ENCODE assay signal across 21 cellular contexts in the genomic region with DNA sequence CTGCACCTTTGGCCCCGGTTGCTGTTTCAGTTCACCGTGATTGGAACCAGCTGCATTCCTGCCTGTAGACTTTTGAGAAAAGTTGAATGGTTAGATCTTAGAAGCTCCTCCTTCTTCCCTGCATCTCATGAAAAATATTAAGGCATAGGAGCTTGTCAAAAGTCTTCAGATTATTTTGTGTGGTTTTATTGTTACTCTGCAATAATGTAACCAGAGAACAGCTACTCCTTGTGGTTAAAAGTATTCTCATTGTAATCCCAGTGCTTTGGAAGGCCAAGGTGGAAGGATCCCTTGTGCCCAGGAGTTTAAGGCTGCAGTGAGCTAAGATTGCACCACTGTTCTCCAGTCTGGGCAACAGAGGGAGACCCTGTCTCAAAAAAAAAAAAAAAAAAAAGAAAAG. TPM values are rescaled to one million over a fixed set of nuclear protein-coding genes. Genes with fewer than 3 reads are reported as not detected.
DNase-seq lines count a peak whose midpoint lies in the region; TF ChIP-seq lines count a peak whose summit lies in the region.
"Had no signal": no experiment of that assay in that cellular context is flagged by ENCODE, and none has a peak within 500 bp of the region (broad histone marks: within the 10 kb centered on the region; RNA-seq: fewer than 3 reads in every experiment).

No MANE protein-coding gene starts in this region.

- H2AFZ ChIP-seq in mammary epithelial cell (ENCODE audit: low read depth, low read length) = no peak overlapping the region

- H3K27me3 Mint-ChIP-seq in MCF 10A (ENCODE audit: insufficient read depth, unreplicated experiment) (no peaks in the 10 kb centered on the region), type B pancreatic cell (no peaks in the 10 kb centered on the region)

- H3K36me3 Mint-ChIP-seq in MCF 10A (ENCODE audit: insufficient read depth, unreplicated experiment) (no peaks in the 10 kb centered on the region), type B pancreatic cell (no peaks in the 10 kb centered on the region)
- H3K36me3 Mint-ChIP-seq: CD4-positive, CD25-positive, alpha-beta regulatory T cell had no signal

- H3K4me1 ChIP-seq in mammary epithelial cell (ENCODE audit: insufficient read depth, low read length) = peaks cover 19% of the 10 kb centered on the region
- H3K4me1 ChIP-seq in stomach = peaks cover 13 to 29% (median 24%) of the 10 kb centered on the region in 4 donors

- in situ Hi-C loops in mammary epithelial cell (cut with MboI; ENCODE audit: low sequenced_read_pairs in 2 of 2) = loop anchor here in 1 of 2 donors (10.0 kb wide), 1 partner anchor 179 kb away; no protein-coding TSS in a partner anchor

- no peaks in the 10 kb centered on the region for H3K9me3 Mint-ChIP-seq in MCF 10A (ENCODE audit: unreplicated experiment)
- H3K9me3 Mint-ChIP-seq in type B pancreatic cell = no peaks in the 10 kb centered on the region
- H3K9me3 Mint-ChIP-seq: activated CD4-positive, alpha-beta memory T cell treated with anti-CD3 and anti-CD28 coated beads, Interleukin-2, amount 10 ng/mL, durations not matched to agents 7 days and 5 days; activated naive CD4-positive, alpha-beta T cell treated with anti-CD3 and anti-CD28 coated beads, Interleukin-2, amount 50 U/mL, for 72 hours; CD4-positive, CD25-positive, alpha-beta regulatory T cell; stimulated activated naive CD8-positive, alpha-beta T cell treated with anti-CD3 and anti-CD28 coated beads, Interleukin-15, Interleukin-2, amounts not matched to agents 100 ng/mL and 50 ng/mL, for 24 hours had no signal

- BruUV-seq in mammary epithelial cell (replicated peaks; lab: Mats Ljungman, UMichigan) = no TSS peak
- no TSS peak for BruUV-seq in MCF 10A (replicated peaks; lab: Mats Ljungman, UMichigan)

- no peaks in the 10 kb centered on the region for H4K20me1 ChIP-seq in mammary epithelial cell (ENCODE audit: insufficient read depth, low read length)

- H3K4me1 Mint-ChIP-seq in MCF 10A (ENCODE audit: insufficient read depth, unreplicated experiment) = peaks cover 9% of the 10 kb centered on the region
- H3K4me1 Mint-ChIP-seq in type B pancreatic cell (ENCODE audit: unreplicated experiment) = peaks cover 32% of the 10 kb centered on the region

- H3K4me3 ChIP-seq in mammary epithelial cell (replicated peaks in 1 of 3; ENCODE audit: insufficient read depth in 1 of 3, low read depth in 2 of 3, low read length in 3 of 3) = no peak overlapping the region
- H3K4me3 ChIP-seq in fibroblast of the aortic adventitia (ENCODE audit: low read depth, low read length) = no peak overlapping the region
- no peak overlapping the region for H3K4me3 ChIP-seq in stomach
- H3K4me3 ChIP-seq: heart left ventricle, upper lobe of right lung had no signal

- intact Hi-C loops in mammary epithelial cell (cut with micrococcal nuclease) (no loop called here), MCF 10A (cut with micrococcal nuclease) (no loop called here), stomach (cut with DNase I; ENCODE audit: low total_unique reads) (no loop called here)

- no peak for TF ChIP-seq EP300 in stomach (IDR thresholded peaks at IDR 0.05)

- H3K9ac ChIP-seq in mammary epithelial cell (ENCODE audit: insufficient read depth, low read length) = no peak overlapping the region

- WGBS in mammary epithelial cell (ENCODE audit: low coverage, missing lambda C conversion rate) = 82% methylated on average over 2 of the region's 2 CpGs
- 43 to 63% (median 58%) methylated on average over 2 of the region's 2 CpGs for WGBS in stomach, 5 donors

- H3K36me3 ChIP-seq in mammary epithelial cell (ENCODE audit: insufficient read depth, low read length) (no peaks in the 10 kb centered on the region), stomach (peaks cover 0 to 11% (median 4%) of the 10 kb centered on the region in 4 donors)
- H3K36me3 ChIP-seq: upper lobe of right lung had no signal

- TF ChIP-seq POLR2A in stomach (IDR thresholded peaks at IDR 0.05) = no peak

- H3K4me3 Mint-ChIP-seq in MCF 10A (ENCODE audit: unreplicated experiment) = no peak overlapping the region
- H3K4me3 Mint-ChIP-seq in type B pancreatic cell = peak overlapping the region; percentile 7
- H3K4me3 Mint-ChIP-seq: activated CD4-positive, alpha-beta memory T cell treated with anti-CD3 and anti-CD28 coated beads, Interleukin-2, amount 10 ng/mL, durations not matched to agents 7 days and 5 days; CD4-positive, CD25-positive, alpha-beta regulatory T cell; stimulated activated naive CD8-positive, alpha-beta T cell treated with anti-CD3 and anti-CD28 coated beads, Interleukin-15, Interleukin-2, amounts not matched to agents 100 ng/mL and 50 ng/mL, for 24 hours had no signal

- H3K79me2 ChIP-seq in mammary epithelial cell (ENCODE audit: insufficient read depth, low read length) = no peaks in the 10 kb centered on the region

- H3K27ac Mint-ChIP-seq in MCF 10A (ENCODE audit: low read depth, unreplicated experiment) (no peak overlapping the region), type B pancreatic cell (peak overlapping the region; percentile 72)
- H3K27ac Mint-ChIP-seq: activated CD4-positive, alpha-beta memory T cell treated with anti-CD3 and anti-CD28 coated beads, Interleukin-2, amount 10 ng/mL, durations not matched to agents 7 days and 5 days; activated naive CD4-positive, alpha-beta T cell treated with anti-CD3 and anti-CD28 coated beads, Interleukin-2, amount 50 U/mL, for 72 hours; CD4-positive, CD25-positive, alpha-beta regulatory T cell; stimulated activated naive CD8-positive, alpha-beta T cell treated with anti-CD3 and anti-CD28 coated beads, Interleukin-15, Interleukin-2, amounts not matched to agents 100 ng/mL and 50 ng/mL, for 24 hours had no signal

- dilution Hi-C loops in mammary epithelial cell (cut with HindIII; ENCODE audit: low sequenced_read_pairs) = loop anchor here (5.0 to 10.0 kb wide), 3 partner anchors 36 to 406 kb away; no protein-coding TSS in a partner anchor

- POLR2A ChIA-PET in MCF 10A (lab: Yijun Ruan, JAX) = no interaction called here

- peaks cover 2% of the 10 kb centered on the region for H3K27me3 ChIP-seq in mammary epithelial cell (ENCODE audit: insufficient read depth, low read length)
- no peaks in the 10 kb centered on the region for H3K27me3 ChIP-seq in stomach
- H3K27me3 ChIP-seq: upper lobe of right lung had no signal

- H3K4me2 ChIP-seq in mammary epithelial cell (ENCODE audit: insufficient read depth, low read depth, low read length) = no peak overlapping the region

- CTCF ChIA-PET in mammary epithelial cell (lab: Charles Lee; ENCODE audit: low non-redundant PET) = interaction anchor here (0.5 to 0.7 kb wide), 2 partner anchors 221 to 535 kb away, joined by 3 to 21 read pairs; no protein-coding TSS in a partner anchor
- CTCF ChIA-PET in MCF 10A (lab: Yijun Ruan, JAX) = interaction anchor here (0.5 to 0.8 kb wide), 2 partner anchors 149 to 867 kb away, joined by 3 read pairs; no protein-coding TSS in a partner anchor

- DNase-seq in mammary epithelial cell = peak; percentile 9
- DNase-seq in MCF 10A (ENCODE audit: unreplicated experiment) = no peak
- peak; percentile 19 for DNase-seq in astrocyte of the hippocampus (ENCODE audit: low read depth, low spot score)
- DNase-seq in fibroblast of the aortic adventitia (ENCODE audit: low read depth) = peak; percentile 61
- DNase-seq in type B pancreatic cell (ENCODE audit: extremely low spot score, unreplicated experiment) = no peak
- no peak for DNase-seq in DMS 273 treated with DMSO at 0.1 percent for 48 hours (lab: John Stamatoyannopoulos, UW)
- no peak for DNase-seq in stomach
- DNase-seq in iPS-NIHi7 (ENCODE audit: extremely low spot score) = no peak
- DNase-seq: activated CD4-positive, alpha-beta memory T cell treated with anti-CD3 and anti-CD28 coated beads, Interleukin-2, amount 10 ng/mL, durations not matched to agents 7 days and 5 days; activated T-cell treated with anti-CD3 and anti-CD28 coated beads, Interleukin-2, amount 50 U/mL, for 48 hours; CD4-positive, CD25-positive, alpha-beta regulatory T cell; DMS79; midbrain; NCI-H1694 treated with DMSO at 0.1 percent for 48 hours; NCI-H446; NK-92 treated with Interleukin-12 subunit alpha and Interleukin-12 subunit beta, amount 100 ng/mL, for 24 hours; WERI-Rb-1 had no signal

- H3K9me3 ChIP-seq in mammary epithelial cell (replicated peaks; ENCODE audit: insufficient read depth, low read length) = no peaks in the 10 kb centered on the region
- H3K9me3 ChIP-seq in stomach = no peaks in the 10 kb centered on the region
- H3K9me3 ChIP-seq: heart left ventricle, upper lobe of right lung had no signal

- no peak overlapping the region for H3K27ac ChIP-seq in mammary epithelial cell (ENCODE audit: insufficient read depth, low read depth, low read length)
- no peak overlapping the region for H3K27ac ChIP-seq in stomach
- H3K27ac ChIP-seq: heart left ventricle, upper lobe of right lung, WERI-Rb-1 had no signal

- TF ChIP-seq CTCF in mammary epithelial cell (conservative IDR thresholded peaks at IDR 0.05 in 1 of 2, IDR thresholded peaks at IDR 0.05 in 1 of 2; ENCODE audit: extremely low read depth in 1 of 2, insufficient read depth in 1 of 2, low read depth in 1 of 2, low read length in 2 of 2) (peak in 1 of 2 donors; percentile 31), MCF 10A (IDR thresholded peaks at IDR 0.05; ENCODE audit: unreplicated experiment) (no peak), fibroblast of the aortic adventitia (IDR thresholded peaks at IDR 0.05; ENCODE audit: insufficient read depth, low read length) (peak; percentile 48), type B pancreatic cell (conservative IDR thresholded peaks at IDR 0.05) (peak; percentile 41), stomach (IDR thresholded peaks at IDR 0.05) (no peak)

RNA-seq across cellular contexts. Expression of gene SLC2A8, which starts 3.3 kb away (rescaled TPM):
- total RNA-seq in mammary epithelial cell (10 to 100 TPM in 1 of 2 donors, 1 to 10 TPM in 1; 8.0 to 17.1 TPM), MCF 10A (2022) (13.7 and 14.0 TPM in 2 replicates), fibroblast of the aortic adventitia (ENCODE audit: low replicate concordance) (5.5 TPM in 1 of 2 replicates, not detected in the other), type B pancreatic cell (ENCODE audit: low replicate concordance) (40.2 and 53.1 TPM in 2 replicates), stomach (10 to 100 TPM in 4 of 5 donors, 1 to 10 TPM in 1; 4.7 to 36.2 (median 22.0) TPM)
- polyA plus RNA-seq in mammary epithelial cell (9.6 TPM), stomach (10 to 100 TPM; 10.1 to 15.3 (median 12.9) TPM)
- 0.52 TPM for polyA minus RNA-seq in mammary epithelial cell

RNA-seq across cellular contexts. Expression of gene ZNF79, which starts 30.5 kb away (rescaled TPM):
- 10 to 100 TPM; 10.5 to 16.8 TPM for total RNA-seq in mammary epithelial cell
- polyA plus RNA-seq in mammary epithelial cell = 6.3 TPM
- 15.7 TPM for polyA minus RNA-seq in mammary epithelial cell
- 7.9 and 9.3 TPM in 2 replicates for total RNA-seq in MCF 10A (2022)
- 10.2 and 21.0 TPM in 2 replicates for total RNA-seq in fibroblast of the aortic adventitia (ENCODE audit: low replicate concordance)
- 14.1 and 18.7 TPM in 2 replicates for total RNA-seq in type B pancreatic cell (ENCODE audit: low replicate concordance)
- total RNA-seq in stomach = 10 to 100 TPM in 2 of 5 donors, 1 to 10 TPM in 3; 5.1 to 39.1 (median 6.2) TPM
- 1 to 10 TPM; 1.9 to 3.8 (median 2.7) TPM for polyA plus RNA-seq in stomach

RNA-seq across cellular contexts. Expression of gene RPL12, which starts 57.5 kb away (rescaled TPM):
- total RNA-seq in mammary epithelial cell (1,000 to 10,000 TPM; 1,316 to 1,441 TPM), MCF 10A (2022) (3,086 and 3,252 TPM in 2 replicates), fibroblast of the aortic adventitia (ENCODE audit: low replicate concordance) (511 and 2,619 TPM in 2 replicates), type B pancreatic cell (ENCODE audit: low replicate concordance) (1,238 and 1,343 TPM in 2 replicates), stomach (1,000 to 10,000 TPM in 4 of 5 donors, 100 to 1,000 TPM in 1; 187 to 1,693 (median 1,211) TPM)
- polyA plus RNA-seq in mammary epithelial cell (2,249 TPM), stomach (1,000 to 10,000 TPM; 3,146 to 4,806 (median 4,080) TPM)
- polyA minus RNA-seq in mammary epithelial cell = 561 TPM

RNA-seq across cellular contexts. Expression of gene LRSAM1, which starts 57.6 kb away (rescaled TPM):
- total RNA-seq in mammary epithelial cell = 10 to 100 TPM; 15.5 to 20.6 TPM
- 9.1 TPM for polyA plus RNA-seq in mammary epithelial cell
- polyA minus RNA-seq in mammary epithelial cell = 17.2 TPM
- 23.5 and 26.2 TPM in 2 replicates for total RNA-seq in MCF 10A (2022)
- 12.9 and 15.3 TPM in 2 replicates for total RNA-seq in fibroblast of the aortic adventitia (ENCODE audit: low replicate concordance)
- 16.0 and 20.6 TPM in 2 replicates for total RNA-seq in type B pancreatic cell (ENCODE audit: low replicate concordance)
- 100 to 1,000 TPM in 1 of 5 donors, 10 to 100 TPM in 3, 1 to 10 TPM in 1; 7.2 to 138 (median 28.6) TPM for total RNA-seq in stomach
- polyA plus RNA-seq in stomach = 10 to 100 TPM; 12.8 to 15.0 (median 13.0) TPM

Comparison
In these comparisons a context has a peak if more than half of its experiments do, and no peak if none do; other contexts are left out.
1. DNase-seq: peak in mammary epithelial cell (single experiment), astrocyte of the hippocampus (single experiment) and fibroblast of the aortic adventitia (single experiment); none in MCF 10A (single experiment), type B pancreatic cell (single experiment), DMS 273 treated with DMSO at 0.1 percent for 48 hours (single experiment), stomach (single experiment) and iPS-NIHi7 (single experiment).
2. CTCF ChIP-seq: peak in fibroblast of the aortic adventitia (single experiment) and type B pancreatic cell (single experiment); none in MCF 10A (single experiment) and stomach (0 of 7).